In genomic region chr21:42518216-42518615, GRCh38 we compare ENCODE assay signal across 16 cellular contexts. TPM values are rescaled to one million over a fixed set of nuclear protein-coding genes. Genes with fewer than 3 reads are reported as not detected.
DNase-seq lines count a peak whose midpoint lies in the region; ATAC-seq and TF ChIP-seq lines count a peak whose summit lies in the region.
"Had no signal": no experiment of that assay in that cellular context is flagged by ENCODE, and none has a peak within 500 bp of the region (broad histone marks: within the 10 kb centered on the region; RNA-seq: fewer than 3 reads in every experiment).

No MANE protein-coding gene starts in this region.

- no peaks in the 10 kb centered on the region for H3K36me3 ChIP-seq in mammary epithelial cell (ENCODE audit: insufficient read depth, low read length)
- no peaks in the 10 kb centered on the region for H3K36me3 ChIP-seq in mucosa of descending colon (ENCODE audit: low read depth)
- H3K36me3 ChIP-seq in naive thymus-derived CD4-positive, alpha-beta T cell (ENCODE audit: control insufficient read depth in 2 of 3, insufficient read depth in 3 of 3, low read length in 3 of 3), result peaks cover 0 to 61% (median 0%) of the 10 kb centered on the region in 3 experiments
- H3K36me3 ChIP-seq in body of pancreas (replicated peaks in 1 of 2; ENCODE audit: insufficient read depth in 1 of 2, low read depth in 2 of 2), result peaks cover 0 to 2% of the 10 kb centered on the region in 2 donors
- H3K36me3 ChIP-seq: uterus had no signal

- in situ Hi-C loops in mammary epithelial cell (cut with MboI; ENCODE audit: low sequenced_read_pairs in 2 of 2), result no loop called here

- H3K4me3 Mint-ChIP-seq in naive thymus-derived CD4-positive, alpha-beta T cell, result peak overlapping the region in 1 of 10 donors; percentile 64
- H3K4me3 Mint-ChIP-seq: activated naive CD8-positive, alpha-beta T cell had no signal

- H3K27me3 ChIP-seq in mammary epithelial cell (ENCODE audit: insufficient read depth, low read length) (no peaks in the 10 kb centered on the region), body of pancreas (no peaks in the 10 kb centered on the region)
- no peaks in the 10 kb centered on the region for H3K27me3 ChIP-seq in naive thymus-derived CD4-positive, alpha-beta T cell (ENCODE audit: control insufficient read depth in 2 of 2, insufficient read depth in 2 of 2, low read length in 2 of 2)
- H3K27me3 ChIP-seq: dorsolateral prefrontal cortex, uterus had no signal

- H3K9ac ChIP-seq in mammary epithelial cell (ENCODE audit: insufficient read depth, low read length), result no peak overlapping the region

- TF ChIP-seq CTCF in AG09309 (IDR thresholded peaks at IDR 0.05; ENCODE audit: control insufficient read depth, insufficient read depth, low read depth, low read length, missing control alignments) (no peak), mammary epithelial cell (conservative IDR thresholded peaks at IDR 0.05 in 1 of 2, IDR thresholded peaks at IDR 0.05 in 1 of 2; ENCODE audit: extremely low read depth in 1 of 2, insufficient read depth in 1 of 2, low read depth in 1 of 2, low read length in 2 of 2) (no peak), mucosa of descending colon (IDR thresholded peaks at IDR 0.05) (no peak), body of pancreas (IDR thresholded peaks at IDR 0.05) (no peak)

- H3K4me3 ChIP-seq in AG09309 (ENCODE audit: control insufficient read depth, low read depth, low read length) (no peak overlapping the region), mammary epithelial cell (replicated peaks in 1 of 3; ENCODE audit: insufficient read depth in 1 of 3, low read depth in 2 of 3, low read length in 3 of 3) (no peak overlapping the region), mucosa of descending colon (no peak overlapping the region), body of pancreas (no peak overlapping the region)
- no peak overlapping the region for H3K4me3 ChIP-seq in naive thymus-derived CD4-positive, alpha-beta T cell (ENCODE audit: low read length)
- H3K4me3 ChIP-seq: dorsolateral prefrontal cortex, left ventricle myocardium inferior, uterus had no signal

- intact Hi-C loops in mammary epithelial cell (cut with micrococcal nuclease) (loop anchor here (10.0 kb wide), 1 partner anchor 373 kb away; no protein-coding TSS in a partner anchor), mucosa of descending colon (cut with DNase I, micrococcal nuclease) (loop anchor here in 1 of 2 donors (10.0 kb wide), 1 partner anchor 53 kb away; no protein-coding TSS in a partner anchor), body of pancreas (cut with DNase I) (no loop called here)
- intact Hi-C loops in naive thymus-derived CD4-positive, alpha-beta T cell (cut with micrococcal nuclease), result no loop called here

- no peak for TF ChIP-seq POLR2A in body of pancreas (IDR thresholded peaks at IDR 0.05)

- peak overlapping the region in 1 of 9 donors; percentile 41 for H3K27ac Mint-ChIP-seq in naive thymus-derived CD4-positive, alpha-beta T cell
- H3K27ac Mint-ChIP-seq: activated naive CD8-positive, alpha-beta T cell had no signal

- peak; percentile 32 for DNase-seq in AG09309 (ENCODE audit: low read depth)
- peak; percentile 17 for DNase-seq in NCI-H226
- DNase-seq in mammary epithelial cell, result peak; percentile 58
- DNase-seq in mucosa of descending colon, result no peak
- no peak for DNase-seq in naive thymus-derived CD4-positive, alpha-beta T cell
- DNase-seq in occipital lobe (lab: John Stamatoyannopoulos, UW), result no peak
- no peak for DNase-seq in body of pancreas
- DNase-seq: activated CD4-positive, alpha-beta T cell treated with anti-CD3 and anti-CD28 coated beads, Interleukin-2, amount 50 U/mL, for 4 hours; AML-193; DMS79; left ventricle myocardium inferior; NCI-H2081 treated with DMSO at 0.1 percent for 48 hours; uterus had no signal

- POLR2A ChIA-PET in naive thymus-derived CD4-positive, alpha-beta T cell (lab: Charles Lee), result no interaction called here

- no peaks in the 10 kb centered on the region for H3K9me3 Mint-ChIP-seq in naive thymus-derived CD4-positive, alpha-beta T cell

- BruUV-seq in mammary epithelial cell (replicated peaks; lab: Mats Ljungman, UMichigan), result no TSS peak

- H4K20me1 ChIP-seq in mammary epithelial cell (ENCODE audit: insufficient read depth, low read length), result no peaks in the 10 kb centered on the region

- peak; percentile 4 for ATAC-seq in mucosa of descending colon
- ATAC-seq in naive thymus-derived CD4-positive, alpha-beta T cell, result no peak
- ATAC-seq in body of pancreas, result no peak
- no peak for ATAC-seq in HG03460 (IDR thresholded peaks at IDR 0.05; ENCODE audit: unreplicated experiment)

- dilution Hi-C loops in mammary epithelial cell (cut with HindIII; ENCODE audit: low sequenced_read_pairs), result no loop called here

- CTCF ChIA-PET in mammary epithelial cell (lab: Charles Lee; ENCODE audit: low non-redundant PET), result no interaction called here
- CTCF ChIA-PET in naive thymus-derived CD4-positive, alpha-beta T cell (lab: Charles Lee), result interaction anchor here (0.6 kb wide), 1 partner anchor 174 kb away, joined by 3 read pairs; no protein-coding TSS in a partner anchor

- H3K4me1 ChIP-seq in mammary epithelial cell (ENCODE audit: insufficient read depth, low read length), result peaks cover 27% of the 10 kb centered on the region
- peaks cover 28% of the 10 kb centered on the region for H3K4me1 ChIP-seq in mucosa of descending colon (ENCODE audit: low read depth)
- H3K4me1 ChIP-seq in naive thymus-derived CD4-positive, alpha-beta T cell (ENCODE audit: control insufficient read depth in 2 of 2, insufficient read depth in 2 of 2, low read length in 2 of 2), result peaks cover 18 to 20% of the 10 kb centered on the region in 2 donors
- H3K4me1 ChIP-seq in body of pancreas, result peaks cover 18% of the 10 kb centered on the region

- H3K27me3 Mint-ChIP-seq in naive thymus-derived CD4-positive, alpha-beta T cell, result peaks cover 0 to 6% (median 0%) of the 10 kb centered on the region in 5 donors
- H3K27me3 Mint-ChIP-seq: activated naive CD8-positive, alpha-beta T cell had no signal

- H3K36me3 Mint-ChIP-seq in naive thymus-derived CD4-positive, alpha-beta T cell, result peaks cover 18 to 46% (median 27%) of the 10 kb centered on the region in 5 donors

- H3K9me3 ChIP-seq in mammary epithelial cell (replicated peaks; ENCODE audit: insufficient read depth, low read length), result no peaks in the 10 kb centered on the region
- H3K9me3 ChIP-seq in mucosa of descending colon, result no peaks in the 10 kb centered on the region
- H3K9me3 ChIP-seq in naive thymus-derived CD4-positive, alpha-beta T cell (ENCODE audit: control insufficient read depth in 2 of 3, low read length in 3 of 3), result no peaks in the 10 kb centered on the region
- H3K9me3 ChIP-seq in body of pancreas, result no peaks in the 10 kb centered on the region
- H3K9me3 ChIP-seq: left ventricle myocardium inferior, uterus had no signal

- H3K79me2 ChIP-seq in mammary epithelial cell (ENCODE audit: insufficient read depth, low read length), result peaks cover 6% of the 10 kb centered on the region

- peak overlapping the region; percentile 83 for H2AFZ ChIP-seq in mammary epithelial cell (ENCODE audit: low read depth, low read length)

- peaks cover 26 to 53% (median 41%) of the 10 kb centered on the region in 7 donors for H3K4me1 Mint-ChIP-seq in naive thymus-derived CD4-positive, alpha-beta T cell

- H3K27ac ChIP-seq in mammary epithelial cell (ENCODE audit: insufficient read depth, low read depth, low read length) (no peak overlapping the region), body of pancreas (no peak overlapping the region)
- no peak overlapping the region for H3K27ac ChIP-seq in naive thymus-derived CD4-positive, alpha-beta T cell (ENCODE audit: low read depth, low read length)
- H3K27ac ChIP-seq: dorsolateral prefrontal cortex, left ventricle myocardium inferior, uterus had no signal

- WGBS in mammary epithelial cell (ENCODE audit: low coverage, missing lambda C conversion rate), result 8% methylated on average over 11 of the region's 11 CpGs
- WGBS in body of pancreas, 2 donors, result 96% methylated on average over 10 to 11 of the region's 11 CpGs

- peak overlapping the region; percentile 72 for H3K4me2 ChIP-seq in mammary epithelial cell (ENCODE audit: insufficient read depth, low read depth, low read length)

RNA-seq across cellular contexts. Expression of gene SLC37A1, which starts 4.6 kb away (rescaled TPM):
- 1 to 10 TPM; 7.7 to 8.7 TPM for total RNA-seq in mammary epithelial cell
- 3.9 TPM for polyA plus RNA-seq in mammary epithelial cell
- 5.0 TPM for polyA minus RNA-seq in mammary epithelial cell
- 100 to 1,000 TPM in 1 of 3 donors, 10 to 100 TPM in 2; 52.3 to 179 (median 92.3) TPM for total RNA-seq in mucosa of descending colon
- total RNA-seq in naive thymus-derived CD4-positive, alpha-beta T cell, result 10 to 100 TPM; 15.1 to 23.2 (median 18.1) TPM
- 1 to 10 TPM; 4.4 to 7.8 TPM for polyA plus RNA-seq in naive thymus-derived CD4-positive, alpha-beta T cell
- 24.5 TPM for total RNA-seq in occipital lobe
- 10 to 100 TPM in 1 of 2 donors, 1 to 10 TPM in 1; 6.3 to 16.3 TPM for total RNA-seq in body of pancreas

RNA-seq across cellular contexts. Expression of gene RSPH1, which starts 22.2 kb away (rescaled TPM):
- total RNA-seq in mammary epithelial cell, result under 1 TPM; 0.50 to 0.66 TPM
- 0.35 TPM for polyA plus RNA-seq in mammary epithelial cell
- not detected for polyA minus RNA-seq in mammary epithelial cell
- total RNA-seq in mucosa of descending colon, result 1 to 10 TPM; 4.0 to 7.6 (median 4.5) TPM
- under 1 TPM in 2 of 5 experiments, not detected in 3; 0.27 to 0.40 TPM for total RNA-seq in naive thymus-derived CD4-positive, alpha-beta T cell
- not detected for polyA plus RNA-seq in naive thymus-derived CD4-positive, alpha-beta T cell
- total RNA-seq in occipital lobe, result 0.16 TPM
- 1 to 10 TPM; 1.6 to 2.3 TPM for total RNA-seq in body of pancreas
- total RNA-seq: left ventricle myocardium inferior had no signal

Comparison
In these comparisons a context has a peak if more than half of its experiments do, and no peak if none do; other contexts are left out.
1. DNase-seq: peak in AG09309 (single experiment), NCI-H226 (single experiment) and mammary epithelial cell (single experiment); none in mucosa of descending colon (0 of 3), naive thymus-derived CD4-positive, alpha-beta T cell (0 of 9), occipital lobe (single experiment) and body of pancreas (0 of 4).